In genomic region chr2:62197609-62198236, GRCh38 we compare ENCODE assay signal across 8 cellular contexts. TPM values are rescaled to one million over a fixed set of nuclear protein-coding genes. Genes with fewer than 3 reads are reported as not detected.
A peak's percentile ranks its signal among the peaks of the same experiment; 100 is the strongest.
DNase-seq lines count a peak whose midpoint lies in the region; ATAC-seq, FAIRE-seq and TF ChIP-seq lines count a peak whose summit lies in the region.

No MANE protein-coding gene starts in this region.

- peaks cover 50 to 54% (median 53%) of the 10 kb centered on the region in 3 donors for H3K4me1 Mint-ChIP-seq in CD8-positive, alpha-beta memory T cell
- peaks cover 43% of the 10 kb centered on the region for H3K4me1 Mint-ChIP-seq in activated naive CD4-positive, alpha-beta T cell treated with anti-CD3 and anti-CD28 coated beads for 36 hours (ENCODE audit: low read depth)

- H3K36me3 ChIP-seq in CD8-positive, alpha-beta memory T cell (ENCODE audit: insufficient read depth, low read length): no peaks in the 10 kb centered on the region
- H3K36me3 ChIP-seq in Karpas-422 (ENCODE audit: insufficient read depth, low read length) (no peaks in the 10 kb centered on the region), pancreas (no peaks in the 10 kb centered on the region)

- peaks cover 57% of the 10 kb centered on the region for H4K20me1 ChIP-seq in Karpas-422 (ENCODE audit: insufficient read depth, low read depth, low read length)

- peaks cover 0 to 16% (median 0%) of the 10 kb centered on the region in 3 donors for H3K36me3 Mint-ChIP-seq in CD8-positive, alpha-beta memory T cell
- peaks cover 17% of the 10 kb centered on the region for H3K36me3 Mint-ChIP-seq in activated naive CD4-positive, alpha-beta T cell treated with anti-CD3 and anti-CD28 coated beads for 36 hours (ENCODE audit: low read depth)

- intact Hi-C loops in activated naive CD4-positive, alpha-beta T cell treated with anti-CD3 and anti-CD28 coated beads for 36 hours (cut with micrococcal nuclease): loop anchor here (2.0 to 10.0 kb wide), 7 partner anchors 215 to 1947 kb away; partner anchors contain the start of genes PELI1 and REL
- intact Hi-C loops in Right ventricle myocardium superior (cut with DNase I) (loop anchor here (5.0 to 10.0 kb wide), 2 partner anchors 203 to 215 kb away; no protein-coding TSS in a partner anchor), pancreas (cut with DNase I) (no loop called here)

- ATAC-seq in Right ventricle myocardium superior (ENCODE audit: poor library complexity) (peak; percentile 35), pancreas (peak; percentile 16 to 47 (median 42))

- peaks cover 58% of the 10 kb centered on the region for H3K4me1 ChIP-seq in CD8-positive, alpha-beta memory T cell (ENCODE audit: insufficient read depth, low read length)
- peaks cover 33% of the 10 kb centered on the region for H3K4me1 ChIP-seq in Karpas-422 (ENCODE audit: low read length)
- peaks cover 30 to 42% (median 35%) of the 10 kb centered on the region in 3 donors for H3K4me1 ChIP-seq in pancreas

- no peaks in the 10 kb centered on the region for H3K9me3 Mint-ChIP-seq in CD8-positive, alpha-beta memory T cell
- H3K9me3 Mint-ChIP-seq in activated naive CD4-positive, alpha-beta T cell treated with anti-CD3 and anti-CD28 coated beads for 36 hours: no peaks in the 10 kb centered on the region

- H3K4me3 ChIP-seq in CD8-positive, alpha-beta memory T cell (ENCODE audit: low read length): peak overlapping the region; percentile 53
- H3K4me3 ChIP-seq in Karpas-422 (ENCODE audit: low read length) (peak overlapping the region; percentile 99), pancreas (peak overlapping the region; percentile 68 to 97 (median 90))

- no peak overlapping the region for H2AFZ ChIP-seq in Karpas-422 (ENCODE audit: low read length)

- H3K27ac Mint-ChIP-seq in CD8-positive, alpha-beta memory T cell: peak overlapping the region; percentile 74 to 98 (median 94)
- H3K27ac Mint-ChIP-seq in activated naive CD4-positive, alpha-beta T cell treated with anti-CD3 and anti-CD28 coated beads for 36 hours: peak overlapping the region; percentile 97

- peak overlapping the region; percentile 87 to 98 (median 94) for H3K4me3 Mint-ChIP-seq in CD8-positive, alpha-beta memory T cell
- peak overlapping the region; percentile 88 for H3K4me3 Mint-ChIP-seq in activated naive CD4-positive, alpha-beta T cell treated with anti-CD3 and anti-CD28 coated beads for 36 hours

- peaks cover 55% of the 10 kb centered on the region for H3K79me2 ChIP-seq in Karpas-422 (ENCODE audit: low read length)

- no peak for FAIRE-seq in pancreas (lab: Jason Lieb, UNC)
- FAIRE-seq in GM12892 (lab: Jason Lieb, UNC): no peak

- no peaks in the 10 kb centered on the region for H3K9me3 ChIP-seq in CD8-positive, alpha-beta memory T cell (ENCODE audit: low read length)
- H3K9me3 ChIP-seq in Karpas-422 (ENCODE audit: low read length): no peaks in the 10 kb centered on the region
- no peaks in the 10 kb centered on the region for H3K9me3 ChIP-seq in pancreas

- H3K27me3 ChIP-seq in CD8-positive, alpha-beta memory T cell (ENCODE audit: insufficient read depth, low read length, poor library complexity, severe bottlenecking): no peaks in the 10 kb centered on the region
- H3K27me3 ChIP-seq in Karpas-422 (ENCODE audit: low read length) (no peaks in the 10 kb centered on the region), pancreas (no peaks in the 10 kb centered on the region)

- no peak; the same call in 1 of the 2 replicates for TF ChIP-seq POLR2A in GM12892 (IDR thresholded peaks at IDR 0.05; ENCODE audit: low read depth, low read length)

- TF ChIP-seq CTCF in pancreas (IDR thresholded peaks at IDR 0.05): no peak

- POLR2A ChIA-PET in CD8-positive, alpha-beta memory T cell (lab: Charles Lee): interaction anchor here (1.0 to 1.5 kb wide), 3 partner anchors 11 to 18 kb away, joined by 3 to 7 read pairs (median 5); no protein-coding TSS in a partner anchor

- H3K4me2 ChIP-seq in Karpas-422 (ENCODE audit: low read depth, low read length, poor library complexity, severe bottlenecking): peak overlapping the region; percentile 99

- no peak for DNase-seq in CD8-positive, alpha-beta memory T cell
- no peak for DNase-seq in Karpas-422
- peak; percentile 39 for DNase-seq in activated naive CD4-positive, alpha-beta T cell treated with anti-CD3 and anti-CD28 coated beads for 36 hours
- DNase-seq in Right ventricle myocardium superior: peak; percentile 69
- peak in 5 of 6 donors; percentile 43 to 72 (median 49) for DNase-seq in pancreas
- DNase-seq in NCI-H748 treated with DMSO at 0.1 percent for 48 hours (lab: John Stamatoyannopoulos, UW): no peak
- DNase-seq in occipital lobe (lab: John Stamatoyannopoulos, UW): no peak
- DNase-seq in GM12892 (ENCODE audit: insufficient read length): no peak

- peak overlapping the region; percentile 91 for H3K9ac ChIP-seq in Karpas-422 (ENCODE audit: low read length)

- H3K27ac ChIP-seq in CD8-positive, alpha-beta memory T cell (ENCODE audit: low read depth, low read length): peak overlapping the region; percentile 57
- H3K27ac ChIP-seq in Karpas-422 (ENCODE audit: low read length) (no peak overlapping the region), pancreas (peak overlapping the region; percentile 82 to 94 (median 90))

- H3K27me3 Mint-ChIP-seq in CD8-positive, alpha-beta memory T cell: no peaks in the 10 kb centered on the region
- peaks cover 2% of the 10 kb centered on the region for H3K27me3 Mint-ChIP-seq in activated naive CD4-positive, alpha-beta T cell treated with anti-CD3 and anti-CD28 coated beads for 36 hours (ENCODE audit: low read depth)

- 2% methylated on average over 20 of the region's 20 CpGs for WGBS in pancreas, 2 donors

- CTCF ChIA-PET in CD8-positive, alpha-beta memory T cell (lab: Charles Lee): interaction anchor here (0.8 to 1.6 kb wide), 9 partner anchors 12 to 216 kb away, joined by 3 to 10 read pairs (median 3); no protein-coding TSS in a partner anchor
- CTCF ChIA-PET in activated naive CD4-positive, alpha-beta T cell treated with anti-CD3 and anti-CD28 coated beads for 36 hours (lab: Charles Lee): interaction anchor here (1.2 kb wide), 1 partner anchor 105 kb away, joined by 4 read pairs; no protein-coding TSS in a partner anchor

- no peaks in the 10 kb centered on the region for H3K9me2 ChIP-seq in Karpas-422 (replicated peaks; ENCODE audit: insufficient read depth, low read length)

RNA-seq across cellular contexts. Expression of gene B3GNT2, which starts 1.8 kb away (rescaled TPM):
- total RNA-seq in CD8-positive, alpha-beta memory T cell: 10 to 100 TPM; 30.1 to 30.9 TPM
- 62.1 TPM for polyA plus RNA-seq in CD8-positive, alpha-beta memory T cell
- 12.6 and 26.9 TPM in 2 replicates for total RNA-seq in Karpas-422 (2014; rRNA removed; shearing (Covaris generic); ENCODE audit: low replicate concordance)
- total RNA-seq in activated naive CD4-positive, alpha-beta T cell treated with anti-CD3 and anti-CD28 coated beads for 36 hours: 10 to 100 TPM; 31.2 to 33.0 TPM
- total RNA-seq in Right ventricle myocardium superior (14.6 TPM), pancreas (10 to 100 TPM in 5 of 6 donors, 1 to 10 TPM in 1; 7.5 to 15.4 (median 11.5) TPM), occipital lobe (48.8 TPM)
- polyA plus RNA-seq in pancreas: 1 to 10 TPM; 3.7 to 7.1 TPM
- polyA plus RNA-seq in GM12892 (2012; ENCODE audit: missing spikeins): 65.4 TPM

Comparison
In these comparisons a context has a peak if more than half of its experiments do, and no peak if none do; other contexts are left out.
1. DNase-seq: peak in activated naive CD4-positive, alpha-beta T cell treated with anti-CD3 and anti-CD28 coated beads for 36 hours (single experiment), Right ventricle myocardium superior (single experiment) and pancreas (5 of 6); none in CD8-positive, alpha-beta memory T cell (0 of 5), Karpas-422 (single experiment), NCI-H748 treated with DMSO at 0.1 percent for 48 hours (single experiment), occipital lobe (single experiment) and GM12892 (single experiment).
2. intact Hi-C loops: an anchor here in activated naive CD4-positive, alpha-beta T cell treated with anti-CD3 and anti-CD28 coated beads for 36 hours (2.0 to 10.0 kb wide) and Right ventricle myocardium superior (5.0 to 10.0 kb wide); none called in pancreas.
3. Peak in every context shown above with its lines, with median percentiles within 50 percentile points of each other: H3K4me3 ChIP-seq.